8 cellular contexts compared by ENCODE assay signal in the genomic region with DNA sequence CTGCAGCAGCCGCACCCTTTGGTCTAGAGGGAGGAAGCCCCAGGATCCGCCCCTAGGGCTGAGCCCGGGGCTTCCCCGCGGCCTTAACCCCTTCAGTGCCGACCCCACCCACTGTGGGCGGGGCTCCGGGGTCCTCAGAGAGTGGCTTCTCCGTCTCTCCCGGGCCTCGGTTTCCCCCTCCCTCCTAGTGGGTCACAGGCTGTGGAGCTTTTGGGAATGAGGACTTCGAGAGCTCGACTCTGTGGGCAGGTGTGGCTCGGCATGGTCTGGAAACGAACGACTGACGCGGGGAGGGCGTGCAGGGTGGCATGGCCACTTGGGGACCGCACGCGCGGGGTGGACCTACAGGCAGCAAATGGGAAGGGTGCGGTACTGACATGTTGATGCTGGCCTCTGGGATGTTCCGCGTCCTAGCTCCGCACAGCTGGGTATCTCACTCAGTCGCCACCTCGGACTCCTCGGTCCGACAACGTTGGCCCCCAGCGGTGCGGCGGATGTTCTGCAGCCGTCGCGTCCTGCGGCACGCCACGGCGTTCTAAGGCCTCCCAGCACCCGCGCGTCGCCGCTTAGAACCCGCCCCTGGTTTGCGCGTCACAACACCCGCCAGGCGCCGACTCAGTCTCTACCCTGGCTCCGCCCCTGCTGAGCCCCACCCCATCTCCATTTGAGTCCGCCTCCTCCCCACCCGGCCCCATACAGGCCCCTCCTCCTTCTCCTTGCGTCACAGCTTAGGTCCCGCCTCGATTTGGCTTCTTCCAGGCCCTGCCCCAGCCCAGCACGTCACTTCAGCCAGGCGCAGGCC. TPM values are rescaled to one million over a fixed set of nuclear protein-coding genes. Genes with fewer than 3 reads are reported as not detected.
DNase-seq lines count a peak whose midpoint lies in the region; ATAC-seq and TF ChIP-seq lines count a peak whose summit lies in the region.

A gene with protein sequence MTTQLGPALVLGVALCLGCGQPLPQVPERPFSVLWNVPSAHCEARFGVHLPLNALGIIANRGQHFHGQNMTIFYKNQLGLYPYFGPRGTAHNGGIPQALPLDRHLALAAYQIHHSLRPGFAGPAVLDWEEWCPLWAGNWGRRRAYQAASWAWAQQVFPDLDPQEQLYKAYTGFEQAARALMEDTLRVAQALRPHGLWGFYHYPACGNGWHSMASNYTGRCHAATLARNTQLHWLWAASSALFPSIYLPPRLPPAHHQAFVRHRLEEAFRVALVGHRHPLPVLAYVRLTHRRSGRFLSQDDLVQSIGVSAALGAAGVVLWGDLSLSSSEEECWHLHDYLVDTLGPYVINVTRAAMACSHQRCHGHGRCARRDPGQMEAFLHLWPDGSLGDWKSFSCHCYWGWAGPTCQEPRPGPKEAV (minus strand): TSS at position 570 of the 802 bp plus-strand sequence. CDS start 3,803 bp downstream, outside the sequence.
NAA80 (minus strand) TSS at position 570 of the 802 bp plus-strand sequence. CDS start 1,942 bp downstream, outside the sequence.

- TF ChIP-seq CTCF in BJ (IDR thresholded peaks at IDR 0.05; ENCODE audit: insufficient read depth, low read depth, low read length) (peak; percentile 41), colonic mucosa (IDR thresholded peaks at IDR 0.05) (peak; percentile 25)

- CTCF ChIA-PET in BJ (lab: Yijun Ruan, JAX), result interaction anchor here (0.9 to 2.4 kb wide), 11 partner anchors 7 to 104 kb away, joined by 3 to 20 read pairs (median 4); partner anchors contain the start of genes HYAL2 and SEMA3B

- intact Hi-C loops in colonic mucosa (cut with DNase I), result no loop called here

- peak within 1 kb of the TSS; percentile 91 for H3K27ac ChIP-seq in colonic mucosa

- H3K4me3 ChIP-seq in BJ (ENCODE audit: low read depth, low read length) (peak within 1 kb of the TSS; percentile 54), colonic mucosa (peak within 1 kb of the TSS; percentile 47)

- no peaks in the 10 kb centered on the region for H3K9me3 ChIP-seq in colonic mucosa

- ATAC-seq in HG03442 (IDR thresholded peaks at IDR 0.05; ENCODE audit: unreplicated experiment), result peak; percentile 78

- POLR2A ChIA-PET in BJ (lab: Charles Lee), result interaction anchor here (0.7 to 0.9 kb wide), 3 partner anchors 29 to 46 kb away, joined by 4 to 12 read pairs (median 11); no protein-coding TSS in a partner anchor

- DNase-seq in BJ (ENCODE audit: low read depth), result peak; percentile 98
- DNase-seq in GM19238 (ENCODE audit: insufficient read length, low spot score), result peak; percentile 97
- peak; percentile 86 for DNase-seq in NCI-H510A treated with DMSO at 0.1 percent for 48 hours (lab: John Stamatoyannopoulos, UW)
- DNase-seq in activated CD4-positive, alpha-beta T cell treated with anti-CD3 and anti-CD28 coated beads for 4 hours, result peak; percentile 99 to 100
- peak; percentile 100 for DNase-seq in colonic mucosa
- peak; percentile 100 for DNase-seq in left kidney (ENCODE audit: low read depth, low spot score)
- DNase-seq in stimulated activated CD4-positive, alpha-beta T cell treated with anti-CD3 and anti-CD28 coated beads, Interleukin-2, amount 100 ng/mL, for 24 hours, result peak; percentile 99 to 100

- H3K9ac ChIP-seq in colonic mucosa (ENCODE audit: low read depth in 2 of 2, low read length in 2 of 2), result peak within 1 kb of the TSS; percentile 91 to 97

- H3K4me1 ChIP-seq in colonic mucosa, result peaks cover 15% of the 10 kb centered on the region

- H3K36me3 ChIP-seq in BJ (ENCODE audit: control insufficient read depth, insufficient read depth, low read length) (no peaks in the 10 kb centered on the region; the same call in 1 of the 2 replicates), colonic mucosa (no peaks in the 10 kb centered on the region)

- H3K27me3 ChIP-seq in BJ (ENCODE audit: control insufficient read depth, insufficient read depth, low read length) (no peaks in the 10 kb centered on the region), colonic mucosa (no peaks in the 10 kb centered on the region)

RNA-seq across cellular contexts. Expression of the first gene that starts in this region (rescaled TPM):
- 7.1 and 8.5 TPM in 2 replicates for polyA plus RNA-seq in BJ (2011; rRNA removed)
- 1.7 and 5.3 TPM in 2 replicates for polyA minus RNA-seq in BJ (2011; rRNA and poly(A)+ RNA removed)
- 1 to 10 TPM; 2.5 to 4.2 TPM for total RNA-seq in colonic mucosa

RNA-seq across cellular contexts. Expression of gene NAA80, which starts in this region (rescaled TPM):
- polyA plus RNA-seq in BJ (2011; rRNA removed), result 3.6 and 5.8 TPM in 2 replicates
- 5.7 and 6.0 TPM in 2 replicates for polyA minus RNA-seq in BJ (2011; rRNA and poly(A)+ RNA removed)
- 1 to 10 TPM; 6.7 to 10.0 TPM for total RNA-seq in colonic mucosa

Comparison
In these comparisons a context has a peak if more than half of its experiments do, and no peak if none do; other contexts are left out.
1. Peak in every context shown above with its lines: DNase-seq, ATAC-seq, H3K4me3 ChIP-seq and H3K27ac ChIP-seq.